12 cellular contexts compared by ENCODE assay signal in genomic region chr10:122072491-122072890, GRCh38.
"Had no signal": no experiment of that assay in that cellular context is flagged by ENCODE, and none has a peak within 500 bp of the region (broad histone marks: within the 10 kb centered on the region; RNA-seq: fewer than 3 reads in every experiment).

No MANE protein-coding gene starts in this region.

- ATAC-seq: esophagus mucosa; left lung; lower lobe of right lung; natural killer cell treated with Interleukin-12 subunit alpha and Interleukin-12 subunit beta and Interleukin-15 and Interleukin-18, amount 100 ng/mL, for 72 hours had no signal

- DNase-seq: cortex of kidney; dorsolateral prefrontal cortex; effector CD8-positive, alpha-beta T cell; left lung; lower lobe of right lung; midbrain; small intestine; stimulated activated CD4-positive, alpha-beta T cell treated with anti-CD3 and anti-CD28 coated beads, Interleukin-2, amount 100 ng/mL, for 48 hours; stimulated activated naive CD4-positive, alpha-beta T cell treated with Interleukin-2 at 50 U/mL for 16 hours; thyroid gland had no signal
